Comparison of ENCODE assay signal across 1 cellular context in the genomic region with DNA sequence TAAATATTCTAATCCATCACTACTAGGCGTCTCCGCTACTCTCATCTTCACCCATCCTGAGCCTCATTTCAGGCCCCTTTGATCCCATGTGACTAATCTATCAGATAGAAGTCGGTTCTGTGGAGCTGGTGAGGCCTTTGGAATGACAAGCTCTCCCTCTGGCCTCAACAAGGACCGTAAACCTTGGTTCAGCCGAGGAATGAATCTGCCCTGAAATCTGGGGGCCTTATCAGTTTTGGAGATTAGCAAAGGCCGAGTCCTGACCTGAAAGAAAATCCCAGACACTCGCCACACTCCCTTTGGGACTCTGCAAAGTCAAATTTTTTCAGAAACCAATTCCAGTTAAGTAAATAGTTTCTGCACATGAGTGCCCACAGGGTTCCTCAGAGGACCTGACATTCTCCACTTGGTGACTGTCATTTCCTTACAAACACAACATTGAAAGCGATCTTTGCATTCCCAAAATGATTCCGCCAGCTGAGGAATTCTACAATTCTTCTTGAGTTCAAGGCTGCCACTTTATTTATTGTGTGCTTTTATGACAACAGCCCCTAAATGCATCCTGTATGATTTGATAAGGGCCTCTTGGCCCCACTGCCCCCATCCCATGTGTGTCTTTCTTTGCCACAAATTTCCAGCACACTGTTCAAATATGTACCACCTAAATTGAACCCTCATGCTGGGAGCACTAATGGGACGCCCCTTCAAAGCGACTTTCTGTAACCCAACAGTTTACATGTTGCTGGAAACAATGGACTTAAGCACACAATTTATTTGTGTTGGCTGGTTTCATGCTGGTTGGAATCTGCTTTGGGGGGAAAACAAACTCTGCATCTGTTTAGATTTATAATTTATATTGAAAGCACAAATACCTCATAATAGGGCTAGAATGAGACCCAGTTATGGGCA.
A peak's percentile ranks its signal among the peaks of the same experiment; 100 is the strongest.
TF ChIP-seq lines count a peak whose summit lies in the region.

No MANE protein-coding gene starts in this region.

TF ChIP-seq in GM12878, 131 proteins besides CTCF, POLR2A, EP300 and RAD21:
- TF ChIP-seq LARP7 (IDR thresholded peaks at IDR 0.05), result no peak
- no peak for TF ChIP-seq ZBED1 (IDR thresholded peaks at IDR 0.05; ENCODE audit: borderline replicate concordance)
- TF ChIP-seq CHD4 (IDR thresholded peaks at IDR 0.05), result no peak
- TF ChIP-seq GABPA (IDR thresholded peaks at IDR 0.05; ENCODE audit: low read depth), result no peak
- peak in 1 of 2 experiments; percentile 77; a peak in 1 of 4 replicates for TF ChIP-seq ETV6 (conservative IDR thresholded peaks at IDR 0.05 in 1 of 2, IDR thresholded peaks at IDR 0.05 in 1 of 2; ENCODE audit: borderline replicate concordance in 1 of 2, low read depth in 1 of 2)
- no peak for TF ChIP-seq SRF (IDR thresholded peaks at IDR 0.05; ENCODE audit: low read depth in 2 of 2, low read length in 2 of 2)
- TF ChIP-seq, protein P1, sequence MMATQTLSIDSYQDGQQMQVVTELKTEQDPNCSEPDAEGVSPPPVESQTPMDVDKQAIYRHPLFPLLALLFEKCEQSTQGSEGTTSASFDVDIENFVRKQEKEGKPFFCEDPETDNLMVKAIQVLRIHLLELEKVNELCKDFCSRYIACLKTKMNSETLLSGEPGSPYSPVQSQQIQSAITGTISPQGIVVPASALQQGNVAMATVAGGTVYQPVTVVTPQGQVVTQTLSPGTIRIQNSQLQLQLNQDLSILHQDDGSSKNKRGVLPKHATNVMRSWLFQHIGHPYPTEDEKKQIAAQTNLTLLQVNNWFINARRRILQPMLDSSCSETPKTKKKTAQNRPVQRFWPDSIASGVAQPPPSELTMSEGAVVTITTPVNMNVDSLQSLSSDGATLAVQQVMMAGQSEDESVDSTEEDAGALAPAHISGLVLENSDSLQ (IDR thresholded peaks at IDR 0.05), result no peak
- peak; percentile 85 for TF ChIP-seq NFXL1 (IDR thresholded peaks at IDR 0.05; ENCODE audit: borderline replicate concordance)
- no peak for TF ChIP-seq PML (IDR thresholded peaks at IDR 0.05; ENCODE audit: low read length)
